Comparison of ENCODE assay signal across 13 cellular contexts in the genomic region with DNA sequence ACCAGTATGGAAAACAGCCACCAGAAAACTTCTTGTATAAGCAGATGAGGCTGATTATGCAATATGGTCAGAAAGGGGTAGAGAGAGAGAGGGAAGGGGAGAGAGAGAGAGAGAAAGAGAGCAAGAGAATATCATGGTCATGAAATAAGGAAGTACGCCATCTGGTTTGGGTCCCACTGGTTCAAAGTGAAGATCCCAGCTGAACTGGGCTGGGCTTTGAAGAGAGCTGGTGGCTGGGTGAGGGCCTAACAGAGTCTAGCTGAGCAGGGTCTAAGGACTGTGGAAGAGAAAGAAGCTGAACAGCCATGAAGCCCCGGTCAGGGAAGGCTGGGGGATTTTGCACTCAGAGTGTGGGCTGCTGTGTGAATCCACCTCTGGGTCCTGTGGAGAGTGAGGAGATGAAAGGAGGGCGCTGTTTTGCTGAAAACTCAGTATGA. TPM values are rescaled to one million over a fixed set of nuclear protein-coding genes. Genes with fewer than 3 reads are reported as not detected.
DNase-seq lines count a peak whose midpoint lies in the region; ATAC-seq and TF ChIP-seq lines count a peak whose summit lies in the region.
"Had no signal": no experiment of that assay in that cellular context is flagged by ENCODE, and none has a peak within 500 bp of the region (broad histone marks: within the 10 kb centered on the region; RNA-seq: fewer than 3 reads in every experiment).

No MANE protein-coding gene starts in this region.

- peaks cover 62% of the 10 kb centered on the region for H3K36me3 ChIP-seq in DOHH2 (ENCODE audit: control insufficient read depth, low read length)
- H3K36me3 ChIP-seq in naive thymus-derived CD4-positive, alpha-beta T cell (ENCODE audit: control insufficient read depth in 2 of 3, insufficient read depth in 3 of 3, low read length in 3 of 3): peaks cover 0 to 11% (median 0%) of the 10 kb centered on the region in 3 experiments
- H3K36me3 ChIP-seq: adrenal gland, ovary, uterus had no signal

- TF ChIP-seq CTCF in DOHH2 (IDR thresholded peaks at IDR 0.05; ENCODE audit: low read depth, low read length, poor library complexity, severe bottlenecking): no peak

- H3K27me3 ChIP-seq in DOHH2 (ENCODE audit: control insufficient read depth, low read length): no peaks in the 10 kb centered on the region
- no peaks in the 10 kb centered on the region for H3K27me3 ChIP-seq in naive thymus-derived CD4-positive, alpha-beta T cell (ENCODE audit: control insufficient read depth in 2 of 2, insufficient read depth in 2 of 2, low read length in 2 of 2)
- H3K27me3 ChIP-seq: ovary, uterus had no signal

- H3K36me3 Mint-ChIP-seq in activated T-helper 1 cell treated with anti-CD3 and anti-CD28 coated beads, Interleukin-12 subunit alpha, Interleukin-12 subunit beta, Interleukin-2, Interleukin-4 antibody, amounts not matched to agents 30 ng/mL and 10 ng/mL and 1 ng/mL, durations not matched to agents 14 hours and 24 hours and 36 hours (ENCODE audit: low read depth): peaks cover 29% of the 10 kb centered on the region
- peaks cover 6 to 65% (median 29%) of the 10 kb centered on the region in 5 donors for H3K36me3 Mint-ChIP-seq in naive thymus-derived CD4-positive, alpha-beta T cell

- H3K9me2 ChIP-seq in DOHH2 (replicated peaks; ENCODE audit: control insufficient read depth, low read length): no peaks in the 10 kb centered on the region

- no peaks in the 10 kb centered on the region for H3K9me3 Mint-ChIP-seq in activated T-helper 1 cell treated with anti-CD3 and anti-CD28 coated beads, Interleukin-12 subunit alpha, Interleukin-12 subunit beta, Interleukin-2, Interleukin-4 antibody, amounts not matched to agents 30 ng/mL and 10 ng/mL and 1 ng/mL, durations not matched to agents 14 hours and 24 hours and 36 hours
- H3K9me3 Mint-ChIP-seq in naive thymus-derived CD4-positive, alpha-beta T cell: peaks cover 0 to 4% (median 0%) of the 10 kb centered on the region in 11 donors

- H3K9me3 ChIP-seq in DOHH2 (ENCODE audit: control insufficient read depth, insufficient read depth, low read length): no peaks in the 10 kb centered on the region
- H3K9me3 ChIP-seq in naive thymus-derived CD4-positive, alpha-beta T cell (ENCODE audit: control insufficient read depth in 2 of 3, low read length in 3 of 3): no peaks in the 10 kb centered on the region
- H3K9me3 ChIP-seq: adrenal gland, ovary, uterus had no signal

- peaks cover 39% of the 10 kb centered on the region for H3F3A ChIP-seq in DOHH2 (ENCODE audit: control insufficient read depth, insufficient read depth)

- peak overlapping the region; percentile 32 for H3K4me3 ChIP-seq in DOHH2 (ENCODE audit: low read length)
- H3K4me3 ChIP-seq in naive thymus-derived CD4-positive, alpha-beta T cell (ENCODE audit: low read length): no peak overlapping the region
- H3K4me3 ChIP-seq: adrenal gland, ovary, uterus had no signal

- peak overlapping the region; percentile 50 for H3K4me2 ChIP-seq in DOHH2 (ENCODE audit: low read length)

- CTCF ChIA-PET in naive thymus-derived CD4-positive, alpha-beta T cell (lab: Charles Lee): interaction anchor here (0.9 to 1.8 kb wide), 2 partner anchors 14 to 22 kb away, joined by 4 to 12 read pairs; partner anchors contain the start of gene TRIM14

- ATAC-seq in naive thymus-derived CD4-positive, alpha-beta T cell: no peak
- ATAC-seq in HG03280 (IDR thresholded peaks at IDR 0.05; ENCODE audit: unreplicated experiment) (no peak), GM18867 (IDR thresholded peaks at IDR 0.05; ENCODE audit: unreplicated experiment) (no peak), HG03457 (IDR thresholded peaks at IDR 0.05; ENCODE audit: unreplicated experiment) (no peak), HG02970 (IDR thresholded peaks at IDR 0.05; ENCODE audit: low FRiP score, unreplicated experiment) (no peak)

- H3K27ac Mint-ChIP-seq in activated T-helper 1 cell treated with anti-CD3 and anti-CD28 coated beads, Interleukin-12 subunit alpha, Interleukin-12 subunit beta, Interleukin-2, Interleukin-4 antibody, amounts not matched to agents 30 ng/mL and 10 ng/mL and 1 ng/mL, durations not matched to agents 14 hours and 24 hours and 36 hours: peak overlapping the region; percentile 95
- H3K27ac Mint-ChIP-seq in naive thymus-derived CD4-positive, alpha-beta T cell: peak overlapping the region; percentile 81 to 99 (median 95)

- H3K4me3 Mint-ChIP-seq in activated T-helper 1 cell treated with anti-CD3 and anti-CD28 coated beads, Interleukin-12 subunit alpha, Interleukin-12 subunit beta, Interleukin-2, Interleukin-4 antibody, amounts not matched to agents 30 ng/mL and 10 ng/mL and 1 ng/mL, durations not matched to agents 14 hours and 24 hours and 36 hours: peak overlapping the region; percentile 69
- H3K4me3 Mint-ChIP-seq in naive thymus-derived CD4-positive, alpha-beta T cell: peak overlapping the region; percentile 37 to 90 (median 68)

- H3K4me1 Mint-ChIP-seq in activated T-helper 1 cell treated with anti-CD3 and anti-CD28 coated beads, Interleukin-12 subunit alpha, Interleukin-12 subunit beta, Interleukin-2, Interleukin-4 antibody, amounts not matched to agents 30 ng/mL and 10 ng/mL and 1 ng/mL, durations not matched to agents 14 hours and 24 hours and 36 hours (ENCODE audit: low read depth): peaks cover 95% of the 10 kb centered on the region
- peaks cover 54 to 98% (median 90%) of the 10 kb centered on the region in 7 donors for H3K4me1 Mint-ChIP-seq in naive thymus-derived CD4-positive, alpha-beta T cell

- peak; percentile 92 to 96 for DNase-seq in Kasumi-1 (lab: John Stamatoyannopoulos, UW)
- no peak for DNase-seq in activated T-helper 1 cell treated with anti-CD3 and anti-CD28 coated beads, Interleukin-12 subunit alpha, Interleukin-12 subunit beta, Interleukin-2, Interleukin-4 antibody, amounts not matched to agents 30 ng/mL and 10 ng/mL and 1 ng/mL, durations not matched to agents 14 hours and 24 hours and 36 hours (ENCODE audit: low spot score)
- no peak for DNase-seq in naive thymus-derived CD4-positive, alpha-beta T cell
- DNase-seq: DMS79, NCI-H524 treated with DMSO at 0.1 percent for 48 hours, ovary, uterus had no signal

- intact Hi-C loops in activated T-helper 1 cell treated with anti-CD3 and anti-CD28 coated beads, Interleukin-12 subunit alpha, Interleukin-12 subunit beta, Interleukin-2, Interleukin-4 antibody, amounts not matched to agents 30 ng/mL and 10 ng/mL and 1 ng/mL, durations not matched to agents 14 hours and 24 hours and 36 hours (cut with micrococcal nuclease): loop anchor here (5.0 to 10.0 kb wide), 2 partner anchors 122 to 470 kb away; partner anchors contain the start of genes ANP32B, NCBP1 and TSTD2
- intact Hi-C loops in naive thymus-derived CD4-positive, alpha-beta T cell (cut with micrococcal nuclease): loop anchor here (5.0 kb wide), 3 partner anchors 122 to 1687 kb away; partner anchors contain the start of genes ANP32B (in 1 of the 2), NCBP1 (in 1 of the 2), TSTD2 (in 1 of the 2) and ZNF367 (in 1 of the 2)

- H4K20me1 ChIP-seq in DOHH2 (ENCODE audit: control insufficient read depth, insufficient read depth, low read depth, low read length): no peaks in the 10 kb centered on the region

- peak overlapping the region; percentile 81 for H3K27ac ChIP-seq in DOHH2 (ENCODE audit: low read depth, low read length)
- peak overlapping the region; percentile 77 for H3K27ac ChIP-seq in naive thymus-derived CD4-positive, alpha-beta T cell (ENCODE audit: low read depth, low read length)
- H3K27ac ChIP-seq: ovary, uterus had no signal

- H3K27me3 Mint-ChIP-seq in activated T-helper 1 cell treated with anti-CD3 and anti-CD28 coated beads, Interleukin-12 subunit alpha, Interleukin-12 subunit beta, Interleukin-2, Interleukin-4 antibody, amounts not matched to agents 30 ng/mL and 10 ng/mL and 1 ng/mL, durations not matched to agents 14 hours and 24 hours and 36 hours (ENCODE audit: insufficient read depth): no peaks in the 10 kb centered on the region
- H3K27me3 Mint-ChIP-seq in naive thymus-derived CD4-positive, alpha-beta T cell: no peaks in the 10 kb centered on the region

- peaks cover 95% of the 10 kb centered on the region for H3K4me1 ChIP-seq in DOHH2 (ENCODE audit: control insufficient read depth, low read length)
- H3K4me1 ChIP-seq in naive thymus-derived CD4-positive, alpha-beta T cell (ENCODE audit: control insufficient read depth in 2 of 2, insufficient read depth in 2 of 2, low read length in 2 of 2): peaks cover 91 to 93% of the 10 kb centered on the region in 2 donors
- H3K4me1 ChIP-seq: uterus had no signal

- peaks cover 45% of the 10 kb centered on the region for H3K79me2 ChIP-seq in DOHH2 (ENCODE audit: control insufficient read depth, low read length)

- POLR2A ChIA-PET in naive thymus-derived CD4-positive, alpha-beta T cell (lab: Charles Lee): interaction anchor here (1.0 to 9.9 kb wide), 4 partner anchors 10 to 182 kb away, joined by 3 to 73 read pairs (median 48); partner anchors contain the start of genes TBC1D2, TRIM14 and TRMO

RNA-seq across cellular contexts. Expression of gene TRIM14, which starts 14.6 kb away (rescaled TPM):
- total RNA-seq in activated T-helper 1 cell treated with anti-CD3 and anti-CD28 coated beads, Interleukin-12 subunit alpha, Interleukin-12 subunit beta, Interleukin-2, Interleukin-4 antibody, amounts not matched to agents 30 ng/mL and 10 ng/mL and 1 ng/mL, durations not matched to agents 14 hours and 24 hours and 36 hours: 41.7 and 42.0 TPM in 2 replicates
- total RNA-seq in naive thymus-derived CD4-positive, alpha-beta T cell: 100 to 1,000 TPM in 1 of 5 experiments, 10 to 100 TPM in 4; 54.1 to 114 (median 79.7) TPM
- 100 to 1,000 TPM in 1 of 2 donors, 10 to 100 TPM in 1; 57.8 to 107 TPM for polyA plus RNA-seq in naive thymus-derived CD4-positive, alpha-beta T cell

RNA-seq across cellular contexts. Expression of gene NANS, which starts 47.9 kb away (rescaled TPM):
- 54.4 and 55.5 TPM in 2 replicates for total RNA-seq in activated T-helper 1 cell treated with anti-CD3 and anti-CD28 coated beads, Interleukin-12 subunit alpha, Interleukin-12 subunit beta, Interleukin-2, Interleukin-4 antibody, amounts not matched to agents 30 ng/mL and 10 ng/mL and 1 ng/mL, durations not matched to agents 14 hours and 24 hours and 36 hours
- total RNA-seq in naive thymus-derived CD4-positive, alpha-beta T cell: 10 to 100 TPM; 16.3 to 58.9 (median 51.8) TPM
- 10 to 100 TPM; 33.0 to 33.2 TPM for polyA plus RNA-seq in naive thymus-derived CD4-positive, alpha-beta T cell

Comparison
In these comparisons a context has a peak if more than half of its experiments do, and no peak if none do; other contexts are left out.
1. DNase-seq: peak in Kasumi-1 (2 of 2); none in activated T-helper 1 cell treated with anti-CD3 and anti-CD28 coated beads, Interleukin-12 subunit alpha, Interleukin-12 subunit beta, Interleukin-2, Interleukin-4 antibody, amounts not matched to agents 30 ng/mL and 10 ng/mL and 1 ng/mL, durations not matched to agents 14 hours and 24 hours and 36 hours (single experiment) and naive thymus-derived CD4-positive, alpha-beta T cell (0 of 9).